ENCODE assay signal across 1 cellular context in genomic region chr7:73644887-73645286, GRCh38.
TF ChIP-seq lines count a peak whose summit lies in the region.

No MANE protein-coding gene starts in this region.

TF ChIP-seq in HEK293, 187 proteins besides CTCF, POLR2A, EP300 and RAD21 (continued from another document):
- TF ChIP-seq ZSCAN23 (tag by site-specific recombination; IDR thresholded peaks at IDR 0.05) (no peak), ZNF473 (tag by site-specific recombination; IDR thresholded peaks at IDR 0.05) (no peak), EGR2 (tag by site-specific recombination; IDR thresholded peaks at IDR 0.05; ENCODE audit: low read depth) (no peak), ZNF701 (tag by site-specific recombination; IDR thresholded peaks at IDR 0.05) (no peak), ZNF544 (tag by site-specific recombination; IDR thresholded peaks at IDR 0.05) (no peak), ZNF560 (tag by site-specific recombination; IDR thresholded peaks at IDR 0.05; ENCODE audit: borderline replicate concordance) (no peak), ZNF596 (tag by site-specific recombination; IDR thresholded peaks at IDR 0.05) (no peak), ZFP69B (tag by site-specific recombination; IDR thresholded peaks at IDR 0.05) (no peak), ZNF510 (tag by site-specific recombination; IDR thresholded peaks at IDR 0.05; ENCODE audit: insufficient replicate concordance) (no peak), ZNF843 (tag by site-specific recombination; IDR thresholded peaks at IDR 0.05) (no peak), ZNF221 (tag by site-specific recombination; IDR thresholded peaks at IDR 0.05; ENCODE audit: borderline replicate concordance) (no peak), ZNF140 (tag by site-specific recombination; IDR thresholded peaks at IDR 0.05) (no peak), ZNF112 (tag by site-specific recombination; IDR thresholded peaks at IDR 0.05) (no peak)
- TF ChIP-seq, protein P1, sequence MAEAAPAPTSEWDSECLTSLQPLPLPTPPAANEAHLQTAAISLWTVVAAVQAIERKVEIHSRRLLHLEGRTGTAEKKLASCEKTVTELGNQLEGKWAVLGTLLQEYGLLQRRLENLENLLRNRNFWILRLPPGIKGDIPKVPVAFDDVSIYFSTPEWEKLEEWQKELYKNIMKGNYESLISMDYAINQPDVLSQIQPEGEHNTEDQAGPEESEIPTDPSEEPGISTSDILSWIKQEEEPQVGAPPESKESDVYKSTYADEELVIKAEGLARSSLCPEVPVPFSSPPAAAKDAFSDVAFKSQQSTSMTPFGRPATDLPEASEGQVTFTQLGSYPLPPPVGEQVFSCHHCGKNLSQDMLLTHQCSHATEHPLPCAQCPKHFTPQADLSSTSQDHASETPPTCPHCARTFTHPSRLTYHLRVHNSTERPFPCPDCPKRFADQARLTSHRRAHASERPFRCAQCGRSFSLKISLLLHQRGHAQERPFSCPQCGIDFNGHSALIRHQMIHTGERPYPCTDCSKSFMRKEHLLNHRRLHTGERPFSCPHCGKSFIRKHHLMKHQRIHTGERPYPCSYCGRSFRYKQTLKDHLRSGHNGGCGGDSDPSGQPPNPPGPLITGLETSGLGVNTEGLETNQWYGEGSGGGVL (tag by site-specific recombination; IDR thresholded peaks at IDR 0.05): no peak; the same call in 1 of the 2 replicates
